Comparison of ENCODE assay signal across 20 cellular contexts in the genomic region with DNA sequence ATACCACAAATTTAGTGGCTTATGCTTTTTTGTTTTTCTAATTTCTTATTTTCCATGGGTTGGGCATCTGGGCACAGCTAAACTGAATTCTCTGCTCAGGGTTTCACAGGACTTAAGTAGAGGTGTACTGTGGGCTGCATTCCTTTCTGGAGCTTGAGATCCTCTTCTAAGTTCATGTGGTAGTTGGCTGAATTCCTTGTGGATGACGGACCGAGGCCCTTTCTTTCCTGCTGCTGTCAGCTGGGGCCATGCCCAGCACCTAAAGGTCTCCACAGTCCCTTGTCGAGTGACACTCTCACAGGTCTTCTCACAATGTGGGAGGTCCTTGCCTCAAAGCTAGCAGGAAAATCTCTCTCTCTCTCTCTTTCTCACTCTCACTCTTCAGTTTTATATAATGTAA.
DNase-seq lines count a peak whose midpoint lies in the region; ATAC-seq and TF ChIP-seq lines count a peak whose summit lies in the region.
"Had no signal": no experiment of that assay in that cellular context is flagged by ENCODE, and none has a peak within 500 bp of the region (broad histone marks: within the 10 kb centered on the region; RNA-seq: fewer than 3 reads in every experiment).

No MANE protein-coding gene starts in this region.

- H3K4me3 ChIP-seq in mammary epithelial cell (replicated peaks in 1 of 3; ENCODE audit: insufficient read depth in 1 of 3, low read depth in 2 of 3, low read length in 3 of 3): no peak overlapping the region
- H3K4me3 ChIP-seq in breast epithelium: no peak overlapping the region
- H3K4me3 ChIP-seq in fibroblast of pulmonary artery (replicated peaks; ENCODE audit: low read depth, low read length): no peak overlapping the region
- H3K4me3 ChIP-seq in lower lobe of right lung: no peak overlapping the region
- no peak overlapping the region for H3K4me3 ChIP-seq in mesenchymal stem cell (ENCODE audit: insufficient read depth in 1 of 2, low read depth in 1 of 2, low read length in 2 of 2)
- H3K4me3 ChIP-seq: PC-9 had no signal

- TF ChIP-seq CTCF in mammary epithelial cell (conservative IDR thresholded peaks at IDR 0.05 in 1 of 2, IDR thresholded peaks at IDR 0.05 in 1 of 2; ENCODE audit: extremely low read depth in 1 of 2, insufficient read depth in 1 of 2, low read depth in 1 of 2, low read length in 2 of 2) (no peak), breast epithelium (IDR thresholded peaks at IDR 0.05) (no peak), fibroblast of pulmonary artery (IDR thresholded peaks at IDR 0.05; ENCODE audit: low read length, missing control alignments) (no peak), lower lobe of right lung (IDR thresholded peaks at IDR 0.05) (no peak), endothelial cell (IDR thresholded peaks at IDR 0.05; ENCODE audit: unreplicated experiment) (no peak)

- dilution Hi-C loops in mammary epithelial cell (cut with HindIII; ENCODE audit: low sequenced_read_pairs): no loop called here

- no peak for TF ChIP-seq POLR2A in breast epithelium (IDR thresholded peaks at IDR 0.05)

- no peak overlapping the region for H2AK5ac ChIP-seq in mesenchymal stem cell (ENCODE audit: low read length, severe bottlenecking)

- H3K27me3 Mint-ChIP-seq in activated CD4-positive, alpha-beta memory T cell treated with anti-CD3 and anti-CD28 coated beads, Interleukin-2, amount 10 ng/mL, durations not matched to agents 7 days and 5 days: no peaks in the 10 kb centered on the region
- no peaks in the 10 kb centered on the region for H3K27me3 Mint-ChIP-seq in endothelial cell (ENCODE audit: unreplicated experiment)
- H3K27me3 Mint-ChIP-seq: B cell; CD4-positive, CD25-positive, alpha-beta regulatory T cell had no signal

- H2BK12ac ChIP-seq in mesenchymal stem cell (ENCODE audit: low read length in 2 of 2): no peak overlapping the region

- H3K4me3 Mint-ChIP-seq in activated CD4-positive, alpha-beta memory T cell treated with anti-CD3 and anti-CD28 coated beads, Interleukin-2, amount 10 ng/mL, durations not matched to agents 7 days and 5 days: no peak overlapping the region
- no peak overlapping the region for H3K4me3 Mint-ChIP-seq in endothelial cell (ENCODE audit: unreplicated experiment)
- H3K4me3 Mint-ChIP-seq: B cell; CD4-positive, CD25-positive, alpha-beta regulatory T cell had no signal

- H3K18ac ChIP-seq in mesenchymal stem cell (ENCODE audit: low read depth in 1 of 2, low read length in 2 of 2): no peak overlapping the region

- no peaks in the 10 kb centered on the region for H3K79me2 ChIP-seq in mammary epithelial cell (ENCODE audit: insufficient read depth, low read length)

- no peak overlapping the region for H2BK120ac ChIP-seq in mesenchymal stem cell (ENCODE audit: low read depth, low read length)

- no peak overlapping the region for H2BK15ac ChIP-seq in mesenchymal stem cell (ENCODE audit: low read depth, poor library complexity, severe bottlenecking)

- H3K9me3 Mint-ChIP-seq in activated CD4-positive, alpha-beta memory T cell treated with anti-CD3 and anti-CD28 coated beads, Interleukin-2, amount 10 ng/mL, durations not matched to agents 7 days and 5 days: peaks cover 9% of the 10 kb centered on the region
- H3K9me3 Mint-ChIP-seq in endothelial cell (ENCODE audit: unreplicated experiment): no peaks in the 10 kb centered on the region

- H3K27ac Mint-ChIP-seq in activated CD4-positive, alpha-beta memory T cell treated with anti-CD3 and anti-CD28 coated beads, Interleukin-2, amount 10 ng/mL, durations not matched to agents 7 days and 5 days: no peak overlapping the region
- H3K27ac Mint-ChIP-seq in endothelial cell (ENCODE audit: unreplicated experiment): no peak overlapping the region
- H3K27ac Mint-ChIP-seq: B cell; CD4-positive, CD25-positive, alpha-beta regulatory T cell had no signal

- in situ Hi-C loops in mammary epithelial cell (cut with MboI; ENCODE audit: low sequenced_read_pairs in 2 of 2): no loop called here

- H3K27me3 ChIP-seq in mammary epithelial cell (ENCODE audit: insufficient read depth, low read length) (no peaks in the 10 kb centered on the region), breast epithelium (no peaks in the 10 kb centered on the region), lower lobe of right lung (ENCODE audit: low read depth) (no peaks in the 10 kb centered on the region), mesenchymal stem cell (ENCODE audit: control insufficient read depth in 1 of 2, insufficient read depth in 1 of 2, low read length in 2 of 2) (no peaks in the 10 kb centered on the region)

- no peaks in the 10 kb centered on the region for H3K4me1 Mint-ChIP-seq in activated CD4-positive, alpha-beta memory T cell treated with anti-CD3 and anti-CD28 coated beads, Interleukin-2, amount 10 ng/mL, durations not matched to agents 7 days and 5 days
- peaks cover 5% of the 10 kb centered on the region for H3K4me1 Mint-ChIP-seq in endothelial cell (ENCODE audit: unreplicated experiment)
- H3K4me1 Mint-ChIP-seq: B cell; CD4-positive, CD25-positive, alpha-beta regulatory T cell had no signal

- H3K79me1 ChIP-seq in mesenchymal stem cell (replicated peaks; ENCODE audit: low read length, poor library complexity, severe bottlenecking): no peaks in the 10 kb centered on the region

- no peak overlapping the region for H3K23ac ChIP-seq in mesenchymal stem cell (ENCODE audit: low read length in 2 of 2)

- H4K91ac ChIP-seq in mesenchymal stem cell (ENCODE audit: low read length): no peak overlapping the region

- H3K9me3 ChIP-seq in mammary epithelial cell (replicated peaks; ENCODE audit: insufficient read depth, low read length) (no peaks in the 10 kb centered on the region), breast epithelium (no peaks in the 10 kb centered on the region), lower lobe of right lung (no peaks in the 10 kb centered on the region), mesenchymal stem cell (ENCODE audit: control insufficient read depth, low read length) (peaks cover 2% of the 10 kb centered on the region)

- no peak overlapping the region for H2BK5ac ChIP-seq in mesenchymal stem cell (ENCODE audit: low read depth, low read length, poor library complexity, severe bottlenecking)

- DNase-seq in mammary epithelial cell: no peak
- no peak for DNase-seq in breast epithelium (ENCODE audit: low spot score in 2 of 2)
- DNase-seq in fibroblast of pulmonary artery (ENCODE audit: low read depth): peak; percentile 1
- DNase-seq in lower lobe of right lung: peak; percentile 45
- DNase-seq in mesenchymal stem cell: no peak
- no peak for DNase-seq in DMS79 (lab: John Stamatoyannopoulos, UW)
- no peak for DNase-seq in activated CD4-positive, alpha-beta memory T cell treated with anti-CD3 and anti-CD28 coated beads, Interleukin-2, amount 10 ng/mL, durations not matched to agents 7 days and 5 days
- no peak for DNase-seq in endothelial cell (ENCODE audit: low spot score)
- DNase-seq: Calu3; CD4-positive, CD25-positive, alpha-beta regulatory T cell; DMS53; NCI-H1436; NCI-H2029 treated with DMSO at 0.1 percent for 48 hours; NCI-H2171 treated with DMSO at 0.1 percent for 48 hours; NCI-H748 treated with DMSO at 0.1 percent for 48 hours; PC-9 had no signal

- BruUV-seq in mammary epithelial cell (replicated peaks; lab: Mats Ljungman, UMichigan): no TSS peak

- H4K8ac ChIP-seq in mesenchymal stem cell (ENCODE audit: low read length): no peak overlapping the region

- no peak overlapping the region for H3K14ac ChIP-seq in mesenchymal stem cell (ENCODE audit: low read length in 2 of 2)

- H3K36me3 Mint-ChIP-seq in activated CD4-positive, alpha-beta memory T cell treated with anti-CD3 and anti-CD28 coated beads, Interleukin-2, amount 10 ng/mL, durations not matched to agents 7 days and 5 days (ENCODE audit: low read depth): no peaks in the 10 kb centered on the region
- no peaks in the 10 kb centered on the region for H3K36me3 Mint-ChIP-seq in endothelial cell (ENCODE audit: low read depth, unreplicated experiment)
- H3K36me3 Mint-ChIP-seq: CD4-positive, CD25-positive, alpha-beta regulatory T cell had no signal

- CTCF ChIA-PET in mammary epithelial cell (lab: Charles Lee; ENCODE audit: low non-redundant PET): interaction anchor here (0.5 kb wide), 1 partner anchor 486 kb away, joined by 4 read pairs; no protein-coding TSS in a partner anchor
- CTCF ChIA-PET in activated CD4-positive, alpha-beta memory T cell treated with anti-CD3 and anti-CD28 coated beads, Interleukin-2, amount 10 ng/mL, durations not matched to agents 7 days and 5 days (lab: Charles Lee): no interaction called here

- intact Hi-C loops in mammary epithelial cell (cut with micrococcal nuclease) (no loop called here), breast epithelium (cut with DNase I; ENCODE audit: low total_unique reads) (no loop called here), lower lobe of right lung (cut with DNase I) (no loop called here)

- no peak overlapping the region for H3K4ac ChIP-seq in mesenchymal stem cell (ENCODE audit: low read depth in 1 of 2, low read length in 2 of 2)

- POLR2A ChIA-PET in activated CD4-positive, alpha-beta memory T cell treated with anti-CD3 and anti-CD28 coated beads, Interleukin-2, amount 10 ng/mL, durations not matched to agents 7 days and 5 days (lab: Charles Lee): no interaction called here

- H3K27ac ChIP-seq in mammary epithelial cell (ENCODE audit: insufficient read depth, low read depth, low read length): no peak overlapping the region
- no peak overlapping the region for H3K27ac ChIP-seq in breast epithelium
- H3K27ac ChIP-seq in lower lobe of right lung: no peak overlapping the region
- no peak overlapping the region for H3K27ac ChIP-seq in mesenchymal stem cell (ENCODE audit: low read length, poor library complexity, severe bottlenecking)
- H3K27ac ChIP-seq: 22Rv1, KMS-11, PC-9 had no signal

- H2AFZ ChIP-seq in mammary epithelial cell (ENCODE audit: low read depth, low read length): peak overlapping the region; percentile 50
- H2AFZ ChIP-seq in mesenchymal stem cell (ENCODE audit: low read depth, low read length): no peak overlapping the region
- H2AFZ ChIP-seq: PC-9 had no signal

- H3K4me1 ChIP-seq in mammary epithelial cell (ENCODE audit: insufficient read depth, low read length) (no peaks in the 10 kb centered on the region), breast epithelium (no peaks in the 10 kb centered on the region), lower lobe of right lung (no peaks in the 10 kb centered on the region), mesenchymal stem cell (ENCODE audit: control insufficient read depth, insufficient read depth, low read depth, low read length) (no peaks in the 10 kb centered on the region)

- H3K9ac ChIP-seq in mammary epithelial cell (ENCODE audit: insufficient read depth, low read length) (no peak overlapping the region), mesenchymal stem cell (ENCODE audit: low read length) (no peak overlapping the region)
- H3K9ac ChIP-seq: KMS-11 had no signal

- H4K20me1 ChIP-seq in mammary epithelial cell (ENCODE audit: insufficient read depth, low read length): no peaks in the 10 kb centered on the region

- no peak overlapping the region for H3K4me2 ChIP-seq in mammary epithelial cell (ENCODE audit: insufficient read depth, low read depth, low read length)
- H3K4me2 ChIP-seq in mesenchymal stem cell (ENCODE audit: low read length, poor library complexity, severe bottlenecking): no peak overlapping the region
- H3K4me2 ChIP-seq: KMS-11, PC-9 had no signal

- H3K36me3 ChIP-seq in mammary epithelial cell (ENCODE audit: insufficient read depth, low read length) (no peaks in the 10 kb centered on the region), breast epithelium (no peaks in the 10 kb centered on the region), lower lobe of right lung (no peaks in the 10 kb centered on the region), mesenchymal stem cell (ENCODE audit: control insufficient read depth in 1 of 2, insufficient read depth in 2 of 2, low read depth in 1 of 2, low read length in 2 of 2) (no peaks in the 10 kb centered on the region)

- WGBS in mammary epithelial cell (ENCODE audit: low coverage, missing lambda C conversion rate): 68% methylated on average over 3 of the region's 3 CpGs
- WGBS in mesenchymal stem cell: 63% methylated on average over 2 of the region's 3 CpGs

- peak; percentile 76 to 89 for ATAC-seq in lower lobe of right lung
- ATAC-seq: HepG2 had no signal

Comparison
In these comparisons a context has a peak if more than half of its experiments do, and no peak if none do; other contexts are left out.
1. DNase-seq: peak in fibroblast of pulmonary artery (single experiment) and lower lobe of right lung (single experiment); none in mammary epithelial cell (single experiment), breast epithelium (0 of 2), mesenchymal stem cell (single experiment), DMS79 (single experiment), activated CD4-positive, alpha-beta memory T cell treated with anti-CD3 and anti-CD28 coated beads, Interleukin-2, amount 10 ng/mL, durations not matched to agents 7 days and 5 days (single experiment) and endothelial cell (single experiment).